Comparison of ENCODE assay signal across 10 cellular contexts in genomic region chr12:122865268-122866231, GRCh38. TPM values are rescaled to one million over a fixed set of nuclear protein-coding genes. Genes with fewer than 3 reads are reported as not detected.
DNase-seq lines count a peak whose midpoint lies in the region; ATAC-seq and TF ChIP-seq lines count a peak whose summit lies in the region.
"Had no signal": no experiment of that assay in that cellular context is flagged by ENCODE, and none has a peak within 500 bp of the region (broad histone marks: within the 10 kb centered on the region; RNA-seq: fewer than 3 reads in every experiment).

No MANE protein-coding gene starts in this region.

- H3K9me3 ChIP-seq in esophagus squamous epithelium, result no peaks in the 10 kb centered on the region

- H3K27me3 ChIP-seq in esophagus squamous epithelium, result no peaks in the 10 kb centered on the region

- H3K27ac ChIP-seq in esophagus squamous epithelium, result peak overlapping the region in 1 of 4 donors; percentile 2

- DNase-seq in NCI-H69 (lab: John Stamatoyannopoulos, UW), result peak; percentile 50
- no peak for DNase-seq in esophagus squamous epithelium (lab: John Stamatoyannopoulos, UW)
- no peak for DNase-seq in osteocyte (ENCODE audit: extremely low spot score, unreplicated experiment)
- no peak for DNase-seq in NCI-H2171 (lab: John Stamatoyannopoulos, UW)
- DNase-seq in globus pallidus (ENCODE audit: low spot score), result no peak
- DNase-seq in GF-D8 (lab: John Stamatoyannopoulos, UW), result no peak
- DNase-seq: NCI-H2029 had no signal

- WGBS in esophagus squamous epithelium, 2 donors, result 60 to 65% methylated on average over 7 to 8 of the region's 43 CpGs

- peaks cover 9 to 85% (median 13%) of the 10 kb centered on the region in 3 donors for H3K36me3 ChIP-seq in esophagus squamous epithelium

- no peaks in the 10 kb centered on the region for H3K27me3 Mint-ChIP-seq in osteocyte (ENCODE audit: unreplicated experiment)
- H3K27me3 Mint-ChIP-seq: stimulated activated naive CD8-positive, alpha-beta T cell treated with anti-CD3 and anti-CD28 coated beads, Interleukin-15, Interleukin-2, amounts not matched to agents 100 ng/mL and 50 ng/mL, for 24 hours had no signal

- H3K4me1 Mint-ChIP-seq in osteocyte (ENCODE audit: unreplicated experiment), result peaks cover 13% of the 10 kb centered on the region

- ATAC-seq in HG03457 (IDR thresholded peaks at IDR 0.05; ENCODE audit: unreplicated experiment), result no peak

- peaks cover 30% of the 10 kb centered on the region for H3K36me3 Mint-ChIP-seq in osteocyte (ENCODE audit: unreplicated experiment)

- no peak overlapping the region for H3K4me3 Mint-ChIP-seq in osteocyte (ENCODE audit: unreplicated experiment)
- H3K4me3 Mint-ChIP-seq: stimulated activated naive CD8-positive, alpha-beta T cell treated with anti-CD3 and anti-CD28 coated beads, Interleukin-15, Interleukin-2, amounts not matched to agents 100 ng/mL and 50 ng/mL, for 24 hours had no signal

- TF ChIP-seq CTCF in esophagus squamous epithelium (IDR thresholded peaks at IDR 0.05), result peak in 5 of 6 experiments; percentile 6 to 42 (median 22)
- TF ChIP-seq CTCF in osteocyte (IDR thresholded peaks at IDR 0.05), result peak; percentile 12

- peaks cover 19 to 74% (median 43%) of the 10 kb centered on the region in 3 donors for H3K4me1 ChIP-seq in esophagus squamous epithelium

- no peak overlapping the region for H3K4me3 ChIP-seq in esophagus squamous epithelium

- intact Hi-C loops in esophagus squamous epithelium (cut with DNase I), result no loop called here

- no peaks in the 10 kb centered on the region for H3K9me3 Mint-ChIP-seq in osteocyte (ENCODE audit: unreplicated experiment)
- H3K9me3 Mint-ChIP-seq: stimulated activated naive CD8-positive, alpha-beta T cell treated with anti-CD3 and anti-CD28 coated beads, Interleukin-15, Interleukin-2, amounts not matched to agents 100 ng/mL and 50 ng/mL, for 24 hours had no signal

- H3K27ac Mint-ChIP-seq in osteocyte (ENCODE audit: unreplicated experiment), result no peak overlapping the region

- TF ChIP-seq POLR2A in GM10847 (IDR thresholded peaks at IDR 0.05; ENCODE audit: extremely low read depth, insufficient read length) (peak; percentile 5), esophagus squamous epithelium (IDR thresholded peaks at IDR 0.05) (no peak)

RNA-seq across cellular contexts. Expression of gene HIP1R, which starts 30.3 kb away (rescaled TPM):
- total RNA-seq in esophagus squamous epithelium (10 to 100 TPM; 27.3 to 46.3 (median 44.8) TPM), osteocyte (26.0 and 31.3 TPM in 2 replicates)

RNA-seq across cellular contexts. Expression of gene VPS37B, which starts 30.4 kb away (rescaled TPM):
- 10 to 100 TPM; 41.1 to 85.7 (median 69.5) TPM for total RNA-seq in esophagus squamous epithelium
- total RNA-seq in osteocyte, result 27.5 and 29.9 TPM in 2 replicates
